In the genomic region with DNA sequence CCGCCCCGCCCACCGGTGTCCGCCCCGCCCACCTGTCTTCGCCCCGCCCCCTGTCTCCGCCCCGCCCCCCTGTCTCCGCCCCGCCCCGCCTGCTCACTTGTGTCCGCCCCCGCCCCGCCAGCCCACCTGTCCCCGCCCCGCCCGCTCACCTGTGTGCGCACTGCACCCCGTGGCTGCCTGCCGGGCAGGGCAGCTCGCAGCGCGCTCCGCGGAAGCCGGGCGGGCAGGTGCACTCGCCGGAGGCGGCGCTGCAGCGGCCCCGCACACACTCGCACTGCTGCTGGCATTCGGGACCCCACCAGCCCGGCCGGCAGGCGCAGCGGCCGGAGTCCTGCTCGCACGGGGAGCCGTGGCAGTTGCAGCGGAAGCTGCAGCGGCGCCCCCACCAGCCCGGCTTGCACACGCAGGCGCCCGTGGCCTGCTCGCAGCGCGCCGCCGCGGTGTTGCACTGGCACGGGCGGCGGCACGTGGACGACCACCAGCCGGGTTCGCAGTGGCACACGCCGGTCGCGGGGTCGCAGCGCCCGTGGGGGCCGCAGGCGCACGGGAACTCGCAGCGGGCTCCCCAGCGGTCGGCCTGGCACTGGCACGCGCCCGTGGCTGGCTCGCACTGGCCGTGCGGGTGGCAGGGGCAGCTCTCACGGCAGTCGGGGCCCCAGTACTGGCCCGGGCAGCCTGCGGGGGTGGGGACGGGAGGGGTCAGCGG, we compare ENCODE assay signal across 8 cellular contexts. TPM values are rescaled to one million over a fixed set of nuclear protein-coding genes. Genes with fewer than 3 reads are reported as not detected.
DNase-seq lines count a peak whose midpoint lies in the region; ATAC-seq, FAIRE-seq and TF ChIP-seq lines count a peak whose summit lies in the region.

No MANE protein-coding gene starts in this region.

- peak overlapping the region; percentile 20 for H3K4me3 ChIP-seq in AG10803 (ENCODE audit: low read length)
- H3K4me3 ChIP-seq in GM23248 = peak overlapping the region; percentile 59
- H3K4me3 ChIP-seq in bronchial epithelial cell (ENCODE audit: low read depth, low read length) = peak overlapping the region; percentile 35
- peak overlapping the region; percentile 37 to 55 for H3K4me3 ChIP-seq in left lung

- no peaks in the 10 kb centered on the region for H3K9me3 Mint-ChIP-seq in stimulated activated naive B cell treated with anti-CD40 and anti-IgM and Interleukin-4, amounts not matched to agents 10 μg/mL and 1 μg/mL and 100 μg/mL, for 72 hours

- no peak overlapping the region for H3K27ac Mint-ChIP-seq in stimulated activated naive B cell treated with anti-CD40 and anti-IgM and Interleukin-4, amounts not matched to agents 10 μg/mL and 1 μg/mL and 100 μg/mL, for 72 hours

- H3K4me2 ChIP-seq in GM23248 (ENCODE audit: unreplicated experiment) = peak overlapping the region; percentile 88

- peak overlapping the region; percentile 66 for H2AFZ ChIP-seq in GM23248

- FAIRE-seq in bronchial epithelial cell (lab: Jason Lieb, UNC) = no peak

- H3K27ac ChIP-seq in GM23248 (no peak overlapping the region), left lung (peak overlapping the region; percentile 83 to 98)

- no peaks in the 10 kb centered on the region for H3K79me2 ChIP-seq in GM23248 (ENCODE audit: insufficient read depth)

- 2 to 4% methylated on average over 46 to 73 of the region's 90 CpGs for WGBS in GM23248 (ENCODE audit: low coverage in 1 of 2, low lambda C conversion rate in 2 of 2, missing lambda C conversion rate in 2 of 2), 2 experiments

- in situ Hi-C loops in GM23248 (cut with MboI) = no loop called here

- DNase-seq in AG10803 (ENCODE audit: low read depth) (peak; percentile 8), GM23248 (peak; percentile 59), T-helper 22 cell (ENCODE audit: low read depth) (peak; percentile 71), bronchial epithelial cell (ENCODE audit: low read depth) (peak; percentile 40), left lung (peak; percentile 75 to 91), cerebellar cortex (ENCODE audit: low spot score) (no peak), NCI-H187 treated with DMSO at 0.1 percent for 48 hours (lab: John Stamatoyannopoulos, UW) (no peak)
- DNase-seq in stimulated activated naive B cell treated with anti-CD40 and anti-IgM and Interleukin-4, amounts not matched to agents 10 μg/mL and 1 μg/mL and 100 μg/mL, for 72 hours = peak; percentile 42

- H3K4me1 ChIP-seq in GM23248 (ENCODE audit: insufficient read depth) (peaks cover 8% of the 10 kb centered on the region; the same call in 1 of the 2 replicates), left lung (peaks cover 29 to 70% of the 10 kb centered on the region in 2 donors)

- no peaks in the 10 kb centered on the region for H4K20me1 ChIP-seq in GM23248 (ENCODE audit: insufficient read depth)

- no peaks in the 10 kb centered on the region for H3K36me3 ChIP-seq in GM23248 (ENCODE audit: low read depth)
- H3K36me3 ChIP-seq in bronchial epithelial cell (ENCODE audit: control insufficient read depth, insufficient read depth, low read length) = peaks cover 2% of the 10 kb centered on the region
- H3K36me3 ChIP-seq in left lung = peaks cover 0 to 14% of the 10 kb centered on the region in 2 donors

- H3K36me3 Mint-ChIP-seq in stimulated activated naive B cell treated with anti-CD40 and anti-IgM and Interleukin-4, amounts not matched to agents 10 μg/mL and 1 μg/mL and 100 μg/mL, for 72 hours = peaks cover 24 to 57% of the 10 kb centered on the region in 2 donors

- H3K27me3 ChIP-seq in GM23248 (replicated peaks; ENCODE audit: insufficient read depth) = no peaks in the 10 kb centered on the region
- no peaks in the 10 kb centered on the region for H3K27me3 ChIP-seq in bronchial epithelial cell (ENCODE audit: control insufficient read depth, insufficient read depth, low read length)
- no peaks in the 10 kb centered on the region for H3K27me3 ChIP-seq in left lung

- intact Hi-C loops in left lung (cut with DNase I) = no loop called here

- ATAC-seq in left lung = peak; percentile 44
- ATAC-seq in stimulated activated naive B cell treated with anti-CD40 and anti-IgM and Interleukin-4, amounts not matched to agents 10 μg/mL and 1 μg/mL and 100 μg/mL, for 72 hours (replicated peaks) = peak; percentile 17 to 33

- no peaks in the 10 kb centered on the region for H3K9me3 ChIP-seq in GM23248 (ENCODE audit: low read depth)
- H3K9me3 ChIP-seq in left lung = no peaks in the 10 kb centered on the region

- TF ChIP-seq CTCF in AG10803 (conservative IDR thresholded peaks at IDR 0.05; ENCODE audit: low read length) = no peak
- peak; percentile 35 for TF ChIP-seq CTCF in bronchial epithelial cell (IDR thresholded peaks at IDR 0.05; ENCODE audit: insufficient read depth, low read length, severe bottlenecking)
- TF ChIP-seq CTCF in left lung (IDR thresholded peaks at IDR 0.05) = no peak

- H3K4me3 Mint-ChIP-seq in stimulated activated naive B cell treated with anti-CD40 and anti-IgM and Interleukin-4, amounts not matched to agents 10 μg/mL and 1 μg/mL and 100 μg/mL, for 72 hours = peak overlapping the region; percentile 93 to 96

- no peaks in the 10 kb centered on the region for H3K9me2 ChIP-seq in GM23248 (ENCODE audit: insufficient read depth)

- H3F3A ChIP-seq in GM23248 (ENCODE audit: insufficient read depth) = no peaks in the 10 kb centered on the region

- H3K27me3 Mint-ChIP-seq in stimulated activated naive B cell treated with anti-CD40 and anti-IgM and Interleukin-4, amounts not matched to agents 10 μg/mL and 1 μg/mL and 100 μg/mL, for 72 hours = no peaks in the 10 kb centered on the region

- peak overlapping the region; percentile 1; the same call in 1 of the 2 replicates for H3K9ac ChIP-seq in GM23248

- H3K4me1 Mint-ChIP-seq in stimulated activated naive B cell treated with anti-CD40 and anti-IgM and Interleukin-4, amounts not matched to agents 10 μg/mL and 1 μg/mL and 100 μg/mL, for 72 hours = peaks cover 29 to 50% of the 10 kb centered on the region in 2 donors

RNA-seq across cellular contexts. Expression of gene SCARF1, which starts 2.1 kb away (rescaled TPM):
- total RNA-seq in GM23248 (2014; rRNA removed; shearing (Covaris generic)) = 0.25 TPM in 1 of 2 replicates, not detected in the other
- 0.14 TPM in 1 of 2 replicates, not detected in the other for polyA plus RNA-seq in GM23248 (2016; fragmentation: Nextera tagmentation; extraction: Ambion mirVana)
- total RNA-seq in bronchial epithelial cell = 0.38 and 0.53 TPM in 2 replicates
- total RNA-seq in left lung = 10 to 100 TPM; 24.8 to 33.0 TPM

RNA-seq across cellular contexts. Expression of gene RILP, which starts 6.2 kb away (rescaled TPM):
- total RNA-seq in GM23248 (2014; rRNA removed; shearing (Covaris generic)) = 6.4 and 27.6 TPM in 2 replicates
- polyA plus RNA-seq in GM23248 (2016; fragmentation: Nextera tagmentation; extraction: Ambion mirVana) = 4.4 and 6.5 TPM in 2 replicates
- total RNA-seq in bronchial epithelial cell = 3.4 and 3.8 TPM in 2 replicates
- total RNA-seq in left lung = 10 to 100 TPM; 21.2 to 34.7 TPM

RNA-seq across cellular contexts. Expression of gene SLC43A2, which starts 14.8 kb away (rescaled TPM):
- total RNA-seq in GM23248 (2014; rRNA removed; shearing (Covaris generic)) = 8.6 and 9.1 TPM in 2 replicates
- polyA plus RNA-seq in GM23248 (2016; fragmentation: Nextera tagmentation; extraction: Ambion mirVana) = 6.0 and 6.6 TPM in 2 replicates
- total RNA-seq in bronchial epithelial cell (2.4 and 2.9 TPM in 2 replicates), left lung (10 to 100 TPM; 53.1 to 87.9 TPM)

RNA-seq across cellular contexts. Expression of gene PRPF8, which starts 41.2 kb away (rescaled TPM):
- 72.2 and 76.9 TPM in 2 replicates for total RNA-seq in GM23248 (2014; rRNA removed; shearing (Covaris generic))
- 90.3 and 93.8 TPM in 2 replicates for polyA plus RNA-seq in GM23248 (2016; fragmentation: Nextera tagmentation; extraction: Ambion mirVana)
- 57.7 and 71.0 TPM in 2 replicates for total RNA-seq in bronchial epithelial cell
- total RNA-seq in left lung = 100 to 1,000 TPM; 230 to 268 TPM

Comparison
In these comparisons a context has a peak if more than half of its experiments do, and no peak if none do; other contexts are left out.
1. DNase-seq: peak in AG10803 (single experiment), GM23248 (single experiment), T-helper 22 cell (single experiment), bronchial epithelial cell (single experiment), left lung (2 of 2) and stimulated activated naive B cell treated with anti-CD40 and anti-IgM and Interleukin-4, amounts not matched to agents 10 μg/mL and 1 μg/mL and 100 μg/mL, for 72 hours (single experiment); none in cerebellar cortex (single experiment) and NCI-H187 treated with DMSO at 0.1 percent for 48 hours (single experiment).
2. RNA of gene SCARF1, which starts 2.1 kb away (total RNA-seq): 24.8 to 33.0 TPM in left lung; 0.38 to 0.53 TPM in bronchial epithelial cell and 0.25 TPM in GM23248; every median in the first group is over 10 times any median in the second.
3. Peak in every context shown above with its lines, with median percentiles within 50 percentile points of each other: H3K4me3 ChIP-seq.